ENCODE assay signal across 1 cellular context in the genomic region with DNA sequence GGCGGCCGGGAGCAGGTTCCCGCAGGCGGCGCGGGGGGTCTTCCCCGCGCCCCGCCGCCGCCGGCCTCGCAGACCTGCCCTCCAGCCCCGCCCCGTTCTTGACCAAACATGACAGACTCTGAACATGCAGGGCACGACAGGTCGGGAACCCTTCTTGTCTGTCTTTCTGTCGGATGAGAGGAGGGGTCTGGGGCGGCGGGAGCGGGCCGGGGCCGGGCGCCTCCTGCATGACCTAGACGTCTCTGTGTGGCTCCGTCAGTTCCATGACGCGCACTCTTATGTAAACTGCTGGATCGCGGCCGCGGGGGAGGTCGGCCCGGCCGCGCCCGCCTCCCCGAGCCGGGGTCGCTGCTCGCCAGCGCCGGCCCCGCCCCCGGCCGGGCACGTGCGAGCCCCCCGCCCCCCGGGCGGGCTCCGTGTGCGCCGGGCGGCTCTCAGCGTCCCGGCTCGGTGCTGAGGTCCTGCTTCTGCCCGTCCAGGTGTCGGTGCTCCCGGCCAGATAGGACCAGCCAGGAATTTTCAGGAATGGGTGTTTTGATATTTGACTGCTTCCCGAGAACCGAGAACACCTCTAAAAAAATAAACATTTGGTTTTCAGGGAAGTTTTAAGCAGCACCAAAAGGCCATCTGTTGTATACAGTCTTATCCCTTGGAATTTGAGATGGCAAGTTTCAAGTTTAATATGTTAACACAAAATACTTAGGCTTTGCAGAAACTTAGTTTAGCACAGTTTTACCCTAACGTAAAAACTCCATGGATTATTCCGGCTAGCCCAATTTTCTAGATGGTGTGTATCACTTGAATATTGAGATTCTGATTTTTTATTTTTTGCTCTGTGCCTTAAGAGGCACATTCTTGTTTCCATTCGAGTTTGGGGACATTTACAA.
A peak's percentile ranks its signal among the peaks of the same experiment; 100 is the strongest.
TF ChIP-seq lines count a peak whose summit lies in the region.

No MANE protein-coding gene starts in this region.

TF ChIP-seq in liver, 16 proteins besides CTCF, POLR2A, EP300 and RAD21 (continued from another document):
- TF ChIP-seq REST (IDR thresholded peaks at IDR 0.05) (no peak), RXRA (IDR thresholded peaks at IDR 0.05) (peak; percentile 34 to 52), HNF4G (IDR thresholded peaks at IDR 0.05) (no peak), TAF1 (conservative IDR thresholded peaks at IDR 0.05) (no peak), FOXA2 (IDR thresholded peaks at IDR 0.05) (no peak), SP1 (IDR thresholded peaks at IDR 0.05) (no peak), NR2F2 (IDR thresholded peaks at IDR 0.05) (no peak), JUND (IDR thresholded peaks at IDR 0.05) (no peak)
- TF ChIP-seq, protein P1, sequence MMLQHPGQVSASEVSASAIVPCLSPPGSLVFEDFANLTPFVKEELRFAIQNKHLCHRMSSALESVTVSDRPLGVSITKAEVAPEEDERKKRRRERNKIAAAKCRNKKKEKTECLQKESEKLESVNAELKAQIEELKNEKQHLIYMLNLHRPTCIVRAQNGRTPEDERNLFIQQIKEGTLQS (IDR thresholded peaks at IDR 0.05), result no peak
- TF ChIP-seq, protein P2, sequence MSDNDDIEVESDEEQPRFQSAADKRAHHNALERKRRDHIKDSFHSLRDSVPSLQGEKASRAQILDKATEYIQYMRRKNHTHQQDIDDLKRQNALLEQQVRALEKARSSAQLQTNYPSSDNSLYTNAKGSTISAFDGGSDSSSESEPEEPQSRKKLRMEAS (IDR thresholded peaks at IDR 0.05), result no peak
